10 cellular contexts compared by ENCODE assay signal in genomic region chr21:38807987-38808386, GRCh38. TPM values are rescaled to one million over a fixed set of nuclear protein-coding genes. Genes with fewer than 3 reads are reported as not detected.
A peak's percentile ranks its signal among the peaks of the same experiment; 100 is the strongest.
DNase-seq lines count a peak whose midpoint lies in the region; ATAC-seq, FAIRE-seq and TF ChIP-seq lines count a peak whose summit lies in the region.
"Had no signal": no experiment of that assay in that cellular context is flagged by ENCODE, and none has a peak within 500 bp of the region (broad histone marks: within the 10 kb centered on the region; RNA-seq: fewer than 3 reads in every experiment).

No MANE protein-coding gene starts in this region.

- peaks cover 68% of the 10 kb centered on the region for H3K36me3 ChIP-seq in DOHH2 (ENCODE audit: control insufficient read depth, low read length)
- peaks cover 47% of the 10 kb centered on the region for H3K36me3 ChIP-seq in OCI-LY7 (ENCODE audit: insufficient read depth, low read length)
- peaks cover 1 to 5% of the 10 kb centered on the region in 2 donors for H3K36me3 ChIP-seq in esophagus (ENCODE audit: control insufficient read depth in 2 of 2, insufficient read depth in 2 of 2, low read length in 1 of 2)
- no peaks in the 10 kb centered on the region for H3K36me3 ChIP-seq in prostate gland

- intact Hi-C loops in OCI-LY7 (cut with micrococcal nuclease; ENCODE audit: unreplicated experiment), result loop anchor here (5.0 kb wide), 2 partner anchors 54 to 76 kb away; no protein-coding TSS in a partner anchor
- intact Hi-C loops in prostate gland (cut with DNase I), result loop anchor here (5.0 kb wide), 4 partner anchors 46 to 119 kb away; no protein-coding TSS in a partner anchor

- H3K9me2 ChIP-seq in DOHH2 (replicated peaks; ENCODE audit: control insufficient read depth, low read length), result no peaks in the 10 kb centered on the region
- no peaks in the 10 kb centered on the region for H3K9me2 ChIP-seq in OCI-LY7 (ENCODE audit: insufficient read depth, low read length)

- CTCF ChIA-PET in OCI-LY7 (lab: Charles Lee; ENCODE audit: unreplicated experiment), result no interaction called here

- peak overlapping the region; percentile 73 for H3K27ac ChIP-seq in DOHH2 (ENCODE audit: low read depth, low read length)
- no peak overlapping the region for H3K27ac ChIP-seq in OCI-LY7 (ENCODE audit: low read depth, low read length, poor library complexity, severe bottlenecking)
- peak overlapping the region; percentile 74 to 88 for H3K27ac ChIP-seq in esophagus (ENCODE audit: low read depth in 2 of 2, low read length in 1 of 2)
- peak overlapping the region; percentile 89 to 91 for H3K27ac ChIP-seq in prostate gland

- WGBS in esophagus, 2 donors, result 35 to 38% methylated on average over 5 of the region's 5 CpGs
- WGBS in prostate gland, result 52% methylated on average over 5 of the region's 5 CpGs

- no peak overlapping the region for H2AFZ ChIP-seq in OCI-LY7 (ENCODE audit: low read length)

- H3K4me2 ChIP-seq in DOHH2 (ENCODE audit: low read length), result peak overlapping the region; percentile 95
- H3K4me2 ChIP-seq in OCI-LY7 (ENCODE audit: low read length), result peak overlapping the region; percentile 88

- peak overlapping the region; percentile 78 for H3K4me3 ChIP-seq in DOHH2 (ENCODE audit: low read length)
- H3K4me3 ChIP-seq in OCI-LY7 (ENCODE audit: low read depth, low read length, poor library complexity, severe bottlenecking), result peak overlapping the region; percentile 88
- H3K4me3 ChIP-seq in esophagus (ENCODE audit: low read depth in 1 of 2, low read length in 2 of 2), result peak overlapping the region; percentile 43 to 75
- H3K4me3 ChIP-seq in prostate gland, result peak overlapping the region; percentile 83 to 86

- no TSS peak for BruUV-seq in OCI-LY7 (replicated peaks; lab: Mats Ljungman, UMichigan)

- no peak for ATAC-seq in GM21515 (IDR thresholded peaks at IDR 0.05; ENCODE audit: unreplicated experiment)
- no peak for ATAC-seq in HG02763 (IDR thresholded peaks at IDR 0.05; ENCODE audit: unreplicated experiment)
- no peak for ATAC-seq in HG03342 (IDR thresholded peaks at IDR 0.05; ENCODE audit: unreplicated experiment)

- DNase-seq in OCI-LY7 (ENCODE audit: low spot score) (no peak), prostate gland (ENCODE audit: low spot score) (no peak), GM12892 (ENCODE audit: insufficient read length) (no peak)
- DNase-seq: NCI-H2107 had no signal

- peaks cover 43% of the 10 kb centered on the region for H3K4me1 ChIP-seq in DOHH2 (ENCODE audit: control insufficient read depth, low read length)
- peaks cover 41% of the 10 kb centered on the region for H3K4me1 ChIP-seq in OCI-LY7 (ENCODE audit: insufficient read depth, low read length, poor library complexity, severe bottlenecking)
- H3K4me1 ChIP-seq in esophagus (ENCODE audit: control insufficient read depth in 2 of 2, insufficient read depth in 2 of 2, low read length in 1 of 2), result no peaks in the 10 kb centered on the region
- H3K4me1 ChIP-seq in prostate gland (replicated peaks), result peaks cover 3% of the 10 kb centered on the region

- peaks cover 81% of the 10 kb centered on the region for H3K79me2 ChIP-seq in DOHH2 (ENCODE audit: control insufficient read depth, low read length)
- peaks cover 34% of the 10 kb centered on the region for H3K79me2 ChIP-seq in OCI-LY7 (ENCODE audit: insufficient read depth, low read depth, low read length)

- FAIRE-seq in GM12892 (lab: Jason Lieb, UNC), result no peak
- FAIRE-seq: GM19239 had no signal

- TF ChIP-seq POLR2A in prostate gland (IDR thresholded peaks at IDR 0.05) (no peak), GM12892 (IDR thresholded peaks at IDR 0.05; ENCODE audit: low read depth, low read length) (no peak)

- TF ChIP-seq CTCF in DOHH2 (IDR thresholded peaks at IDR 0.05; ENCODE audit: low read depth, low read length, poor library complexity, severe bottlenecking), result no peak
- TF ChIP-seq CTCF in OCI-LY7 (conservative IDR thresholded peaks at IDR 0.05; ENCODE audit: low read length), result no peak
- TF ChIP-seq CTCF in prostate gland (IDR thresholded peaks at IDR 0.05), result no peak

- POLR2A ChIA-PET in OCI-LY7 (lab: Charles Lee), result interaction anchor here (0.7 to 1.8 kb wide), 8 partner anchors 10 to 166 kb away, joined by 4 to 7 read pairs (median 4); no protein-coding TSS in a partner anchor

- H3K27me3 ChIP-seq in DOHH2 (ENCODE audit: control insufficient read depth, low read length) (no peaks in the 10 kb centered on the region), esophagus (ENCODE audit: control insufficient read depth in 1 of 2, insufficient read depth in 2 of 2, low read length in 2 of 2) (no peaks in the 10 kb centered on the region), prostate gland (replicated peaks; ENCODE audit: insufficient read depth) (no peaks in the 10 kb centered on the region)

- peaks cover 18% of the 10 kb centered on the region; the same call in 1 of the 2 replicates for H4K20me1 ChIP-seq in DOHH2 (ENCODE audit: control insufficient read depth, insufficient read depth, low read depth, low read length)
- 0 out of 2 replicates have a peak, but pooled peaks cover 4% of the 10 kb centered on the region for H4K20me1 ChIP-seq in OCI-LY7 (ENCODE audit: insufficient read depth, low read length)

- peaks cover 5% of the 10 kb centered on the region; the same call in 1 of the 2 replicates for H3F3A ChIP-seq in DOHH2 (ENCODE audit: control insufficient read depth, insufficient read depth)

- H3K9me3 ChIP-seq in DOHH2 (ENCODE audit: control insufficient read depth, insufficient read depth, low read length) (no peaks in the 10 kb centered on the region), OCI-LY7 (ENCODE audit: low read length) (0 out of 2 replicates have a peak, but pooled peaks cover 3% of the 10 kb centered on the region), esophagus (ENCODE audit: control insufficient read depth in 2 of 2, insufficient read depth in 1 of 2, low read depth in 1 of 2, low read length in 1 of 2) (no peaks in the 10 kb centered on the region), prostate gland (no peaks in the 10 kb centered on the region)

RNA-seq across cellular contexts. Expression of gene ETS2, which starts 2.3 kb away (rescaled TPM):
- 9.8 and 10.3 TPM in 2 replicates for total RNA-seq in OCI-LY7 (2014; rRNA removed; shearing (Covaris generic))
- total RNA-seq in OCI-LY7 (2022) (23.1 and 24.1 TPM in 2 replicates), prostate gland (10 to 100 TPM; 53.3 to 80.2 TPM)
- 10 to 100 TPM; 33.6 to 53.3 TPM for polyA plus RNA-seq in esophagus
- 3.3 TPM for polyA plus RNA-seq in GM12892 (2012; ENCODE audit: missing spikeins)
